Comparison of ENCODE assay signal across 9 cellular contexts in genomic region chr11:82750643-82751139, GRCh38. TPM values are rescaled to one million over a fixed set of nuclear protein-coding genes. Genes with fewer than 3 reads are reported as not detected.
A peak's percentile ranks its signal among the peaks of the same experiment; 100 is the strongest.
DNase-seq lines count a peak whose midpoint lies in the region; ATAC-seq and TF ChIP-seq lines count a peak whose summit lies in the region.
"Had no signal": no experiment of that assay in that cellular context is flagged by ENCODE, and none has a peak within 500 bp of the region (broad histone marks: within the 10 kb centered on the region; RNA-seq: fewer than 3 reads in every experiment).

No MANE protein-coding gene starts in this region.

- H3K27ac Mint-ChIP-seq in H9: no peak overlapping the region

- no peak overlapping the region for H4K5ac ChIP-seq in H9 (ENCODE audit: insufficient read length, low read depth, low read length)

- H3K27ac ChIP-seq in H9 (ENCODE audit: insufficient read length, low read depth, low read length): no peak overlapping the region
- H3K27ac ChIP-seq in SJCRH30: no peak overlapping the region
- no peak overlapping the region for H3K27ac ChIP-seq in body of pancreas

- H2BK12ac ChIP-seq in H9 (ENCODE audit: insufficient read length, low read depth, low read length): no peak overlapping the region

- H3K4me3 Mint-ChIP-seq in H9: no peak overlapping the region

- no peak overlapping the region for H3K18ac ChIP-seq in H9 (ENCODE audit: insufficient read length, low read depth, low read length)

- no peak overlapping the region for H3K56ac ChIP-seq in H9 (ENCODE audit: insufficient read length, low read depth, low read length)

- DNase-seq in DMS153 (lab: John Stamatoyannopoulos, UW): peak; percentile 55
- peak; percentile 33 for DNase-seq in H9
- peak; percentile 68 to 84 for DNase-seq in SJCRH30
- DNase-seq in kidney epithelial cell (ENCODE audit: low read depth): peak; percentile 14
- DNase-seq in body of pancreas: no peak
- no peak for DNase-seq in cerebellar nuclear complex (lab: John Stamatoyannopoulos, UW)
- DNase-seq in NCI-H2196 treated with DMSO at 0.1 percent for 48 hours (lab: John Stamatoyannopoulos, UW; ENCODE audit: unreplicated experiment): no peak
- DNase-seq: NCI-H1092 had no signal

- TF ChIP-seq CTCF in H9 (conservative IDR thresholded peaks at IDR 0.05) (no peak), kidney epithelial cell (IDR thresholded peaks at IDR 0.05; ENCODE audit: insufficient read depth, low read length, poor library complexity, severe bottlenecking) (no peak), body of pancreas (IDR thresholded peaks at IDR 0.05) (no peak)

- H3K9me3 ChIP-seq in H9 (ENCODE audit: control insufficient read depth, low read depth, low read length) (no peaks in the 10 kb centered on the region), SJCRH30 (replicated peaks) (no peaks in the 10 kb centered on the region), body of pancreas (no peaks in the 10 kb centered on the region)

- H2BK5ac ChIP-seq in H9 (ENCODE audit: insufficient read length, low read length): no peak overlapping the region

- no peak overlapping the region for H4K8ac ChIP-seq in H9 (replicated peaks; ENCODE audit: insufficient read length, low read depth, low read length)

- no peak overlapping the region for H3K4ac ChIP-seq in H9 (ENCODE audit: low read depth, low read length)

- WGBS in H9 (ENCODE audit: extremely low coverage, insufficient read length, low lambda C conversion rate): no CpG with 5 or more reads among the region's 9 CpGs
- 50 to 69% methylated on average over 9 of the region's 9 CpGs for WGBS in body of pancreas, 2 donors

- no peak overlapping the region for H3K14ac ChIP-seq in H9 (ENCODE audit: insufficient read depth, low read length)

- peak overlapping the region; percentile 25 for H3K4me3 ChIP-seq in SJCRH30
- H3K4me3 ChIP-seq in kidney epithelial cell (ENCODE audit: low read depth, low read length): no peak overlapping the region
- no peak overlapping the region for H3K4me3 ChIP-seq in body of pancreas

- H3K23me2 ChIP-seq in H9 (ENCODE audit: insufficient read length, low read depth, low read length, poor library complexity, severe bottlenecking): no peaks in the 10 kb centered on the region

- H3T11ph ChIP-seq in H9 (ENCODE audit: low read length): no peak overlapping the region

- intact Hi-C loops in body of pancreas (cut with DNase I): no loop called here

- peaks cover 0 to 4% (median 0%) of the 10 kb centered on the region in 3 experiments; a peak in 2 of 7 replicates for H3K36me3 Mint-ChIP-seq in H9 (ENCODE audit: insufficient read depth in 1 of 3, low read depth in 3 of 3)

- H2BK20ac ChIP-seq in H9 (ENCODE audit: low read depth, low read length, poor library complexity, severe bottlenecking): no peak overlapping the region

- H4K91ac ChIP-seq in H9 (ENCODE audit: insufficient read length, low read depth, low read length): no peak overlapping the region

- H3K9me3 Mint-ChIP-seq in H9: 0 out of 5 replicates have a peak, but pooled peaks cover 0 to 2% of the 10 kb centered on the region in 2 experiments

- H3K9ac ChIP-seq in H9 (ENCODE audit: extremely low read depth, insufficient read length, low read length): no peak overlapping the region

- H2BK120ac ChIP-seq in H9 (ENCODE audit: low read depth, low read length, poor library complexity, severe bottlenecking): no peak overlapping the region

- no peak overlapping the region for H2AK5ac ChIP-seq in H9 (ENCODE audit: insufficient read length, low read length)

- no peak overlapping the region for H3K23ac ChIP-seq in H9 (ENCODE audit: insufficient read length, low read depth, low read length)

- no peaks in the 10 kb centered on the region for H3K36me3 ChIP-seq in SJCRH30
- no peaks in the 10 kb centered on the region for H3K36me3 ChIP-seq in kidney epithelial cell (ENCODE audit: control insufficient read depth, insufficient read depth, low read length)
- no peaks in the 10 kb centered on the region for H3K36me3 ChIP-seq in body of pancreas (replicated peaks in 1 of 2; ENCODE audit: insufficient read depth in 1 of 2, low read depth in 2 of 2)

- no peaks in the 10 kb centered on the region for H3K79me1 ChIP-seq in H9 (ENCODE audit: insufficient read depth, low read depth, low read length, poor library complexity, severe bottlenecking)

- no peak for TF ChIP-seq POLR2A in body of pancreas (IDR thresholded peaks at IDR 0.05)

- H3K4me1 ChIP-seq in H9 (ENCODE audit: insufficient read depth, low read length): no peaks in the 10 kb centered on the region
- H3K4me1 ChIP-seq in SJCRH30: peaks cover 8% of the 10 kb centered on the region
- H3K4me1 ChIP-seq in body of pancreas: no peaks in the 10 kb centered on the region

- no peak overlapping the region for H2BK15ac ChIP-seq in H9 (ENCODE audit: low read depth, low read length)

- ATAC-seq in HG02571 (IDR thresholded peaks at IDR 0.05; ENCODE audit: unreplicated experiment): no peak
- no peak for ATAC-seq in body of pancreas

- H4K20me1 ChIP-seq in H9 (ENCODE audit: control insufficient read depth, insufficient read depth, insufficient read length): no peaks in the 10 kb centered on the region

- H3K4me1 Mint-ChIP-seq in H9: peaks cover 5 to 7% of the 10 kb centered on the region in 2 experiments; a peak in 2 of 4 replicates

- H3K4me2 ChIP-seq in H9 (ENCODE audit: insufficient read depth, insufficient read length, low read length): no peak overlapping the region

- no peaks in the 10 kb centered on the region for H3K79me2 ChIP-seq in H9 (ENCODE audit: insufficient read depth, low read length)

- H2AFZ ChIP-seq in H9 (ENCODE audit: low read length): no peak overlapping the region

- H3K27me3 Mint-ChIP-seq in H9 (ENCODE audit: low read depth): peaks cover 2% of the 10 kb centered on the region; the same call in 1 of the 2 replicates

- H3K27me3 ChIP-seq in H9 (ENCODE audit: insufficient read depth, low read length): no peaks in the 10 kb centered on the region
- no peaks in the 10 kb centered on the region for H3K27me3 ChIP-seq in SJCRH30
- H3K27me3 ChIP-seq in kidney epithelial cell (ENCODE audit: control insufficient read depth, insufficient read depth, low read length): no peaks in the 10 kb centered on the region
- H3K27me3 ChIP-seq in body of pancreas: no peaks in the 10 kb centered on the region

RNA-seq across cellular contexts. Expression of gene FAM181B, which starts 17.0 kb away (rescaled TPM):
- total RNA-seq in H9 (2021) (0.13 and 0.44 TPM in 2 replicates), kidney epithelial cell (0.38 and 0.48 TPM in 2 replicates), body of pancreas (1 to 10 TPM; 1.0 to 5.9 TPM)
- total RNA-seq in SJCRH30 (2014; rRNA removed; shearing (Covaris generic)): not detected in 2 replicates

Comparison
In these comparisons a context has a peak if more than half of its experiments do, and no peak if none do; other contexts are left out.
1. DNase-seq: peak in DMS153 (single experiment), H9 (single experiment), SJCRH30 (2 of 2) and kidney epithelial cell (single experiment); none in body of pancreas (0 of 4), cerebellar nuclear complex (0 of 2) and NCI-H2196 treated with DMSO at 0.1 percent for 48 hours (single experiment).